Comparison of ENCODE assay signal across 27 cellular contexts in the genomic region with DNA sequence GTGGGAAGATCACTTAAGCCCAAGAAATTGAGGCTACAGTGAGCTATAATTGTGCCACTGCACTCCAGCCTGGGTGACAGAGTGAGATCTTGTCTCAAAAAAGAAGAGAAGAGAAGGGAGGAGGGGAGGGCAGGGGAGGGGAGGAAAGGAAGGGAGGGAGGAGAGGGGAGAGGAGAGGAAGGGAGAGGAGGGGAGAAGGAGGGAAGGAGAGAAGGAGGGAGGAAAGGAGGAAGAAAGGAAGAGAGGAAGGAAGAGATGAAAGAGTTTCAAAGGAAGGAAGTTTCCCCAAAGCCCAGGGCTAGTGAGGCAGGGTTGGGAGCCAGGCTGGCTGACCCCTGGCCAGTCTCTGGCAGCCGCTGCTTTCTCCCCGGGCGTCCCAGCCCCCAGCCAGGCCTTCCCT.
"Had no signal": no experiment of that assay in that cellular context is flagged by ENCODE, and none has a peak within 500 bp of the region (broad histone marks: within the 10 kb centered on the region; RNA-seq: fewer than 3 reads in every experiment).

No MANE protein-coding gene starts in this region.

- H3K4me3 ChIP-seq: breast epithelium, psoas muscle, stomach, thyroid gland, upper lobe of right lung had no signal

- H3K27ac ChIP-seq: breast epithelium, parathyroid adenoma, psoas muscle, stomach, thyroid gland, upper lobe of right lung had no signal

- H3K27me3 ChIP-seq: breast epithelium, thyroid gland had no signal

- H3K4me1 ChIP-seq: breast epithelium, parathyroid adenoma, psoas muscle had no signal

- H3K79me2 ChIP-seq: parathyroid adenoma had no signal

- FAIRE-seq: kidney had no signal

- H3K9me3 ChIP-seq: breast epithelium, psoas muscle, stomach, thyroid gland, upper lobe of right lung had no signal

- DNase-seq: activated CD4-positive, alpha-beta T cell treated with anti-CD3 and anti-CD28 coated beads for 1 hour; activated CD4-positive, alpha-beta T cell treated with anti-CD3 and anti-CD28 coated beads, Interleukin-2, amount 50 U/mL, for 1 hour; activated CD8-positive, alpha-beta T cell treated with anti-CD3 and anti-CD28 coated beads for 36 hours; activated gamma-delta T cell treated with Interleukin-2 at 50 U/mL for 16 hours; activated naive CD4-positive, alpha-beta T cell treated with anti-CD3 and anti-CD28 coated beads, Interleukin-2, amount 50 U/mL, for 16 hours; activated T-cell treated with anti-CD3 and anti-CD28 coated beads, Interleukin-2, amount 50 U/mL, for 4 hours; amygdala; central memory CD4-positive, alpha-beta T cell; head of caudate nucleus; hypothalamus; immature natural killer cell; kidney; left colon; mammary epithelial cell; midbrain; naive thymus-derived CD4-positive, alpha-beta T cell; occipital lobe; psoas muscle; stimulated activated CD4-positive, alpha-beta T cell treated with anti-CD3 and anti-CD28 coated beads, Interleukin-15, amount 100 ng/mL, for 24 hours; stimulated activated CD4-positive, alpha-beta T cell treated with anti-CD3 and anti-CD28 coated beads, Interleukin-2, amount 100 ng/mL, for 24 hours; stimulated activated naive B cell treated with anti-CD40 and anti-IgM and Interleukin-4, amounts not matched to agents 10 μg/mL and 1 μg/mL and 100 μg/mL, for 72 hours; stomach; thyroid gland; upper lobe of right lung had no signal

- H3K36me3 ChIP-seq: breast epithelium, stomach, thyroid gland, upper lobe of right lung had no signal

- ATAC-seq: activated CD8-positive, alpha-beta T cell treated with anti-CD3 and anti-CD28 coated beads for 36 hours; activated T-cell treated with anti-CD3 and anti-CD28 coated beads, Interleukin-2, amount 50 U/mL, for 4 hours; activated T-helper 17 cell treated with anti-CD3 and anti-CD28 coated beads, Interleukin-2, amount 50 U/mL, for 72 hours; left colon; naive thymus-derived CD4-positive, alpha-beta T cell; psoas muscle; stimulated activated naive B cell treated with anti-CD40 and anti-IgM and Interleukin-4, amounts not matched to agents 10 μg/mL and 1 μg/mL and 100 μg/mL, for 72 hours; upper lobe of right lung had no signal

- H3K9ac ChIP-seq: parathyroid adenoma had no signal

- H2AFZ ChIP-seq: parathyroid adenoma had no signal
